ENCODE assay signal across 1 cellular context in genomic region chr1:20696397-20697333, GRCh38.
TF ChIP-seq lines count a peak whose summit lies in the region.

No MANE protein-coding gene starts in this region.

TF ChIP-seq in HepG2, 621 proteins besides CTCF, POLR2A, EP300 and RAD21 (continued from another document and continues in another):
- TF ChIP-seq ZSCAN5A (CRISPR knock-in tag; IDR thresholded peaks at IDR 0.05; ENCODE audit: borderline replicate concordance) (no peak), RBM39 (IDR thresholded peaks at IDR 0.05; ENCODE audit: low read depth, low read length, poor library complexity, severe bottlenecking) (peak; percentile 73), POLR2G (IDR thresholded peaks at IDR 0.05; ENCODE audit: low read depth, low read length) (no peak), PRDM15 (CRISPR knock-in tag; IDR thresholded peaks at IDR 0.05) (no peak), STAT5B (CRISPR knock-in tag; IDR thresholded peaks at IDR 0.05) (no peak), ZNF770 (CRISPR knock-in tag; IDR thresholded peaks at IDR 0.05) (peak; percentile 86), KIAA2018 (CRISPR knock-in tag; IDR thresholded peaks at IDR 0.05; ENCODE audit: borderline replicate concordance) (no peak), ZNF432 (CRISPR knock-in tag; IDR thresholded peaks at IDR 0.05; ENCODE audit: borderline replicate concordance) (no peak), ZFAT (CRISPR knock-in tag; conservative IDR thresholded peaks at IDR 0.05) (no peak), ZNF510 (CRISPR knock-in tag; IDR thresholded peaks at IDR 0.05; ENCODE audit: low read depth) (no peak), MYC (CRISPR knock-in tag; IDR thresholded peaks at IDR 0.05; ENCODE audit: borderline replicate concordance) (no peak), NKX3-1 (CRISPR knock-in tag; IDR thresholded peaks at IDR 0.05) (no peak), SYNCRIP (IDR thresholded peaks at IDR 0.05; ENCODE audit: insufficient read depth, low read depth, low read length) (no peak), ASH2L (IDR thresholded peaks at IDR 0.05; ENCODE audit: insufficient read length, low read depth, low read length) (peak; percentile 47), AKNA (CRISPR knock-in tag; IDR thresholded peaks at IDR 0.05; ENCODE audit: borderline replicate concordance) (no peak), KLF12 (CRISPR knock-in tag; IDR thresholded peaks at IDR 0.05; ENCODE audit: borderline replicate concordance) (peak; percentile 91; the same call in 1 of the 2 replicates), ZNF431 (CRISPR knock-in tag; IDR thresholded peaks at IDR 0.05; ENCODE audit: borderline replicate concordance, low read depth) (no peak), FOXC1 (CRISPR knock-in tag; IDR thresholded peaks at IDR 0.05; ENCODE audit: borderline replicate concordance) (0 out of 2 replicates have a peak, but pooled peaks have one; percentile 53), TCF12 (IDR thresholded peaks at IDR 0.05) (no peak), TCF12 (CRISPR knock-in tag; IDR thresholded peaks at IDR 0.05) (no peak), ZBTB10 (CRISPR knock-in tag; IDR thresholded peaks at IDR 0.05; ENCODE audit: borderline replicate concordance) (0 out of 2 replicates have a peak, but pooled peaks have one; percentile 34), FOXP4 (CRISPR knock-in tag; IDR thresholded peaks at IDR 0.05) (0 out of 2 replicates have a peak, but pooled peaks have one; percentile 11), ZNF557 (CRISPR knock-in tag; IDR thresholded peaks at IDR 0.05) (no peak), THAP8 (CRISPR knock-in tag; IDR thresholded peaks at IDR 0.05; ENCODE audit: borderline replicate concordance) (no peak), ZNF383 (CRISPR knock-in tag; IDR thresholded peaks at IDR 0.05; ENCODE audit: borderline replicate concordance) (no peak)
